13 cellular contexts compared by ENCODE assay signal in the genomic region with DNA sequence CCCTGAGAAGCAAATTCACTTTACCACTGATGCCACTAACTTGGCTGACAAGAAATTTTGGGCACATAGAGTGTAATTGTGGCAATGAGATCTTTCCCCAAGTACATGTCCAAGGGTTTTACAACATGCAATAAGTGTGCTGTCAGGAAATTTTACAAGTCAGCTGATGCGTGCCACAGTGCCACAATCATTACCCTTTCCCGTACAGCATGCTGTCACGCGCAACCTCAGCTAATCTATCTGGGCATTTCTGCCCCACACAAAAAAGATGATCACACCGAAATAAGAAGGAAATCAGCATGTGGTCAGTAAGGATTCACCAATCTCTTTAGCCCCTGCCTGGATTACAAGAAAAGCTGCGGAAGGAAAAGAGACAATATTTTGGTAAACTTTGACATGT.
DNase-seq lines count a peak whose midpoint lies in the region; ATAC-seq and TF ChIP-seq lines count a peak whose summit lies in the region.
"Had no signal": no experiment of that assay in that cellular context is flagged by ENCODE, and none has a peak within 500 bp of the region (broad histone marks: within the 10 kb centered on the region; RNA-seq: fewer than 3 reads in every experiment).

No MANE protein-coding gene starts in this region.

- H3K27ac ChIP-seq in colonic mucosa, result no peak overlapping the region
- H3K27ac ChIP-seq: A549, GM23248 had no signal

- intact Hi-C loops in colonic mucosa (cut with DNase I) (no loop called here), left colon (cut with DNase I, micrococcal nuclease) (no loop called here)

- peaks cover 6% of the 10 kb centered on the region for H3K4me1 ChIP-seq in colonic mucosa

- DNase-seq in RPMI7951 (ENCODE audit: low read depth), result peak; percentile 35
- DNase-seq in colonic mucosa, result peak; percentile 38
- DNase-seq in left colon, result peak; percentile 25 to 34
- DNase-seq in T-helper 2 cell, result no peak
- DNase-seq in MG63, result no peak
- no peak for DNase-seq in activated CD8-positive, alpha-beta memory T cell treated with anti-CD3 and anti-CD28 coated beads, Interleukin-2, amount 50 U/mL, for 48 hours
- DNase-seq: CD8-positive, alpha-beta T cell; COR-L47; DND-41; GDM1; GM23248 had no signal

- H3K27me3 ChIP-seq in colonic mucosa (no peaks in the 10 kb centered on the region), MG63 (no peaks in the 10 kb centered on the region)

- peak; percentile 94 for ATAC-seq in left colon
- ATAC-seq in HG03520 (IDR thresholded peaks at IDR 0.05; ENCODE audit: unreplicated experiment), result no peak
- ATAC-seq: A549; CD8-positive, alpha-beta T cell had no signal

- no peak for TF ChIP-seq CTCF in colonic mucosa (IDR thresholded peaks at IDR 0.05)

- no peak overlapping the region for H3K9ac ChIP-seq in colonic mucosa (ENCODE audit: low read depth in 2 of 2, low read length in 2 of 2)
- H3K9ac ChIP-seq: GM23248 had no signal

- H3K36me3 ChIP-seq in colonic mucosa (no peaks in the 10 kb centered on the region), MG63 (no peaks in the 10 kb centered on the region)

- no peak overlapping the region for H3K4me3 ChIP-seq in colonic mucosa
- no peak overlapping the region for H3K4me3 ChIP-seq in MG63
- H3K4me3 ChIP-seq: A549, GM23248 had no signal

- H3K9me3 ChIP-seq in colonic mucosa (no peaks in the 10 kb centered on the region), MG63 (no peaks in the 10 kb centered on the region)

Comparison
In these comparisons a context has a peak if more than half of its experiments do, and no peak if none do; other contexts are left out.
1. DNase-seq: peak in RPMI7951 (single experiment), colonic mucosa (single experiment) and left colon (2 of 2); none in T-helper 2 cell (0 of 5), MG63 (single experiment) and activated CD8-positive, alpha-beta memory T cell treated with anti-CD3 and anti-CD28 coated beads, Interleukin-2, amount 50 U/mL, for 48 hours (single experiment).